8 cellular contexts compared by ENCODE assay signal in genomic region chr12:74415633-74416032, GRCh38.
A peak's percentile ranks its signal among the peaks of the same experiment; 100 is the strongest.
DNase-seq lines count a peak whose midpoint lies in the region; ATAC-seq, FAIRE-seq and TF ChIP-seq lines count a peak whose summit lies in the region.

No MANE protein-coding gene starts in this region.

- H2AFZ ChIP-seq in keratinocyte (ENCODE audit: control insufficient read depth, low read length) = no peak overlapping the region

- no peaks in the 10 kb centered on the region for H3K27me3 ChIP-seq in keratinocyte (ENCODE audit: control insufficient read depth, extremely low read depth, insufficient read depth, low read length)

- no peaks in the 10 kb centered on the region for H4K20me1 ChIP-seq in keratinocyte (ENCODE audit: control insufficient read depth, extremely low read depth, insufficient read depth, low read length)

- no peaks in the 10 kb centered on the region for H3K36me3 Mint-ChIP-seq in activated T-helper 17 cell treated with anti-CD3 and anti-CD28 coated beads, Interleukin-2, amount 50 U/mL, for 72 hours (ENCODE audit: low read depth)

- TF ChIP-seq CTCF in C4-2B (conservative IDR thresholded peaks at IDR 0.05) (peak; percentile 81), keratinocyte (optimal IDR thresholded peaks at IDR 0.05 in 1 of 3, IDR thresholded peaks at IDR 0.05 in 1 of 3, conservative IDR thresholded peaks at IDR 0.05 in 1 of 3; ENCODE audit: extremely low read depth in 1 of 3, insufficient read depth in 2 of 3, low read length in 3 of 3) (peak; percentile 30 to 44 (median 32))

- no peaks in the 10 kb centered on the region for H3K4me1 ChIP-seq in keratinocyte (ENCODE audit: control insufficient read depth, extremely low read depth, insufficient read depth, low read length)

- H3K36me3 ChIP-seq in SK-N-MC (ENCODE audit: insufficient read depth, low read length) (no peaks in the 10 kb centered on the region), keratinocyte (ENCODE audit: control insufficient read depth in 2 of 2, extremely low read depth in 1 of 2, insufficient read depth in 2 of 2, low read length in 2 of 2) (no peaks in the 10 kb centered on the region)

- H3K4me1 Mint-ChIP-seq in activated T-helper 17 cell treated with anti-CD3 and anti-CD28 coated beads, Interleukin-2, amount 50 U/mL, for 72 hours = no peaks in the 10 kb centered on the region

- FAIRE-seq in keratinocyte (lab: Jason Lieb, UNC) = no peak

- H3K27me3 Mint-ChIP-seq in activated T-helper 17 cell treated with anti-CD3 and anti-CD28 coated beads, Interleukin-2, amount 50 U/mL, for 72 hours = peaks cover 10% of the 10 kb centered on the region

- ATAC-seq in GM18868 (IDR thresholded peaks at IDR 0.05; ENCODE audit: unreplicated experiment) (peak; percentile 79), HG03460 (IDR thresholded peaks at IDR 0.05; ENCODE audit: unreplicated experiment) (peak; percentile 69)
- ATAC-seq in activated T-helper 17 cell treated with anti-CD3 and anti-CD28 coated beads, Interleukin-2, amount 50 U/mL, for 72 hours (replicated peaks) = no peak

- H3K4me3 ChIP-seq in SK-N-MC (no peak overlapping the region), keratinocyte (ENCODE audit: control insufficient read depth in 2 of 3, extremely low read depth in 1 of 3, insufficient read depth in 2 of 3, low read depth in 1 of 3, low read length in 3 of 3) (no peak overlapping the region)

- H3K27ac ChIP-seq in C4-2B = no peak overlapping the region
- no peak overlapping the region for H3K27ac ChIP-seq in SK-N-MC
- no peak overlapping the region for H3K27ac ChIP-seq in keratinocyte (ENCODE audit: control insufficient read depth, insufficient read depth, low read length)

- no peaks in the 10 kb centered on the region for H3K79me2 ChIP-seq in keratinocyte (ENCODE audit: control insufficient read depth, insufficient read depth, low read length)

- no peaks in the 10 kb centered on the region for H3K9me1 ChIP-seq in keratinocyte (ENCODE audit: control insufficient read depth, extremely low read depth, insufficient read depth, low read length)

- no peaks in the 10 kb centered on the region for H3K9me3 Mint-ChIP-seq in activated T-helper 17 cell treated with anti-CD3 and anti-CD28 coated beads, Interleukin-2, amount 50 U/mL, for 72 hours

- H3K9ac ChIP-seq in SK-N-MC (ENCODE audit: insufficient read length) (no peak overlapping the region), keratinocyte (ENCODE audit: control insufficient read depth, extremely low read depth, insufficient read depth, low read length) (no peak overlapping the region)

- no peak overlapping the region for H3K27ac Mint-ChIP-seq in activated T-helper 17 cell treated with anti-CD3 and anti-CD28 coated beads, Interleukin-2, amount 50 U/mL, for 72 hours

- DNase-seq in SK-N-MC (ENCODE audit: low read depth, low spot score) (peak; percentile 37), keratinocyte (ENCODE audit: low read depth, low spot score) (no peak), NCI-H1930 (lab: John Stamatoyannopoulos, UW) (no peak), germinal center (ENCODE audit: low spot score) (no peak)

- H3K9me3 ChIP-seq in SK-N-MC (ENCODE audit: low read depth, low read length) (no peaks in the 10 kb centered on the region), keratinocyte (ENCODE audit: control insufficient read depth, low read depth, low read length) (no peaks in the 10 kb centered on the region)

- H3K4me3 Mint-ChIP-seq in activated T-helper 17 cell treated with anti-CD3 and anti-CD28 coated beads, Interleukin-2, amount 50 U/mL, for 72 hours = no peak overlapping the region

- H3K4me2 ChIP-seq in keratinocyte (ENCODE audit: control insufficient read depth, extremely low read depth, insufficient read depth, low read depth, low read length) = no peak overlapping the region

- dilution Hi-C loops in keratinocyte (cut with MboI; ENCODE audit: extremely low pct_ligation_motif_present, low sequenced_read_pairs) = no loop called here
